17 cellular contexts compared by ENCODE assay signal in genomic region chr1:234869182-234870019, GRCh38.
DNase-seq lines count a peak whose midpoint lies in the region; ATAC-seq and TF ChIP-seq lines count a peak whose summit lies in the region.
"Had no signal": no experiment of that assay in that cellular context is flagged by ENCODE, and none has a peak within 500 bp of the region (broad histone marks: within the 10 kb centered on the region; RNA-seq: fewer than 3 reads in every experiment).

No MANE protein-coding gene starts in this region.

- no peak overlapping the region for H3K56ac ChIP-seq in IMR-90 (ENCODE audit: extremely low read depth, insufficient read depth, low read length)

- H3K27me3 ChIP-seq in IMR-90 (ENCODE audit: control insufficient read depth, insufficient read depth, low read length) (no peaks in the 10 kb centered on the region), psoas muscle (ENCODE audit: insufficient read depth in 3 of 3, low read length in 2 of 3) (no peaks in the 10 kb centered on the region), esophagus muscularis mucosa (no peaks in the 10 kb centered on the region)

- H2BK120ac ChIP-seq in IMR-90 (ENCODE audit: low read depth, low read length), result 0 out of 2 replicates have a peak overlapping the region, but pooled peaks have one; percentile 3

- no peak overlapping the region for H3K9ac ChIP-seq in IMR-90 (ENCODE audit: low read depth, low read length)
- H3K9ac ChIP-seq: GM23248 had no signal

- H3K18ac ChIP-seq in IMR-90 (ENCODE audit: low read depth, low read length), result no peak overlapping the region

- no peak overlapping the region for H3K14ac ChIP-seq in IMR-90 (replicated peaks; ENCODE audit: low read depth, low read length)

- no peak for TF ChIP-seq RAD21 in IMR-90 (IDR thresholded peaks at IDR 0.05; ENCODE audit: low read length)

- dilution Hi-C loops in IMR-90 (cut with HindIII; ENCODE audit: low sequenced_read_pairs, unreplicated experiment), result no loop called here

- H4K8ac ChIP-seq in IMR-90 (ENCODE audit: low read depth in 2 of 2, low read length in 2 of 2), result no peak overlapping the region

- DNase-seq in NCI-H2227 (lab: John Stamatoyannopoulos, UW; ENCODE audit: unreplicated experiment) (peak; percentile 65), NCI-H2227 treated with DMSO at 0.1 percent for 48 hours (lab: John Stamatoyannopoulos, UW) (no peak), IMR-90 (no peak), psoas muscle (no peak), esophagus muscularis mucosa (ENCODE audit: extremely low spot score) (no peak)
- no peak for DNase-seq in central memory CD8-positive, alpha-beta T cell (ENCODE audit: low spot score in 2 of 2)
- DNase-seq in effector memory CD8-positive, alpha-beta T cell, result no peak
- DNase-seq: activated CD4-positive, alpha-beta T cell treated with anti-CD3 and anti-CD28 coated beads, Interleukin-2, amount 50 U/mL, for 4 hours; caudate nucleus; CD4-positive, alpha-beta T cell; endodermal cell; GM23248; Karpas-422; left cardiac atrium; OCI-M1; stimulated activated naive CD4-positive, alpha-beta T cell treated with Interleukin-2 at 50 U/mL for 16 hours had no signal

- no peak overlapping the region for H2BK15ac ChIP-seq in IMR-90 (ENCODE audit: low read depth, low read length)

- no peak overlapping the region for H3K4me3 ChIP-seq in IMR-90 (ENCODE audit: insufficient read depth, low read depth, low read length)
- no peak overlapping the region for H3K4me3 ChIP-seq in psoas muscle
- no peak overlapping the region for H3K4me3 ChIP-seq in esophagus muscularis mucosa
- H3K4me3 ChIP-seq: GM23248 had no signal

- CTCF ChIA-PET in IMR-90 (lab: Yijun Ruan, JAX), result no interaction called here

- H2BK20ac ChIP-seq in IMR-90 (ENCODE audit: low read depth, low read length), result no peak overlapping the region; the same call in 1 of the 2 replicates

- POLR2A ChIA-PET in IMR-90 (lab: Charles Lee; ENCODE audit: unreplicated experiment), result no interaction called here

- no peak for TF ChIP-seq CTCF in IMR-90 (conservative IDR thresholded peaks at IDR 0.05; ENCODE audit: low read depth, low read length)
- TF ChIP-seq CTCF in psoas muscle (IDR thresholded peaks at IDR 0.05), result no peak
- TF ChIP-seq CTCF in esophagus muscularis mucosa (IDR thresholded peaks at IDR 0.05), result no peak

- peak overlapping the region; percentile 77 for H3K27ac Mint-ChIP-seq in central memory CD8-positive, alpha-beta T cell (ENCODE audit: low read depth)
- H3K27ac Mint-ChIP-seq in effector memory CD8-positive, alpha-beta T cell, result peak overlapping the region in 1 of 2 donors; percentile 9
- H3K27ac Mint-ChIP-seq: CD4-positive, alpha-beta T cell; endodermal cell had no signal

- H2BK5ac ChIP-seq in IMR-90 (ENCODE audit: low read depth, low read length, poor library complexity, severe bottlenecking), result no peak overlapping the region

- intact Hi-C loops in IMR-90 (cut with micrococcal nuclease) (no loop called here), psoas muscle (cut with DNase I) (no loop called here), esophagus muscularis mucosa (cut with DNase I) (no loop called here)

- H3K4me1 Mint-ChIP-seq in central memory CD8-positive, alpha-beta T cell, result no peaks in the 10 kb centered on the region
- peaks cover 13% of the 10 kb centered on the region in 2 donors for H3K4me1 Mint-ChIP-seq in effector memory CD8-positive, alpha-beta T cell (ENCODE audit: low read depth in 2 of 2)

- no peak overlapping the region for H2AK9ac ChIP-seq in IMR-90 (replicated peaks; ENCODE audit: low read depth, low read length, poor library complexity)

- H3K36me3 Mint-ChIP-seq in central memory CD8-positive, alpha-beta T cell (ENCODE audit: insufficient read depth), result peaks cover 2% of the 10 kb centered on the region
- no peaks in the 10 kb centered on the region for H3K36me3 Mint-ChIP-seq in effector memory CD8-positive, alpha-beta T cell (ENCODE audit: insufficient read depth)

- no peak overlapping the region for H3K23ac ChIP-seq in IMR-90 (ENCODE audit: low read depth, low read length)

- WGBS in IMR-90 (ENCODE audit: extremely low coverage in 2 of 2, insufficient read length in 1 of 2), 2 experiments, result 94% methylated on average over 5 of the region's 16 CpGs; no CpG with 5 or more reads in 1 of the 2 experiments
- WGBS in psoas muscle, 3 donors, result 66 to 73% (median 71%) methylated on average over 16 of the region's 16 CpGs
- 87% methylated on average over 16 of the region's 16 CpGs for WGBS in esophagus muscularis mucosa

- no peaks in the 10 kb centered on the region for H3K27me3 Mint-ChIP-seq in central memory CD8-positive, alpha-beta T cell
- H3K27me3 Mint-ChIP-seq in effector memory CD8-positive, alpha-beta T cell, result no peaks in the 10 kb centered on the region
- H3K27me3 Mint-ChIP-seq: CD4-positive, alpha-beta T cell had no signal

- no peak overlapping the region for H4K5ac ChIP-seq in IMR-90 (ENCODE audit: low read depth, low read length)

- H4K91ac ChIP-seq in IMR-90 (ENCODE audit: insufficient read depth, low read depth, low read length), result no peak overlapping the region; the same call in 1 of the 2 replicates

- ATAC-seq in IMR-90 (ENCODE audit: low read depth) (no peak), psoas muscle (peak in 3 of 4 donors; percentile 31 to 36 (median 32)), GM21381 (IDR thresholded peaks at IDR 0.05; ENCODE audit: unreplicated experiment) (no peak)
- no peak for ATAC-seq in central memory CD8-positive, alpha-beta T cell (replicated peaks; ENCODE audit: extremely low read depth, poor library complexity, severe bottlenecking)
- no peak for ATAC-seq in effector memory CD8-positive, alpha-beta T cell (replicated peaks)

- no peak for TF ChIP-seq EP300 in esophagus muscularis mucosa (IDR thresholded peaks at IDR 0.05)

- no peaks in the 10 kb centered on the region for H4K20me1 ChIP-seq in IMR-90 (ENCODE audit: insufficient read depth, low read length)

- peak overlapping the region; percentile 43 for H3K4ac ChIP-seq in IMR-90 (ENCODE audit: low read depth, low read length)

- H3K36me3 ChIP-seq in IMR-90 (ENCODE audit: control insufficient read depth, insufficient read depth, low read length) (no peaks in the 10 kb centered on the region), psoas muscle (ENCODE audit: insufficient read depth in 1 of 2, low read depth in 1 of 2) (no peaks in the 10 kb centered on the region), esophagus muscularis mucosa (no peaks in the 10 kb centered on the region)

- TF ChIP-seq POLR2A in IMR-90 (IDR thresholded peaks at IDR 0.05; ENCODE audit: low read depth, low read length) (no peak), esophagus muscularis mucosa (IDR thresholded peaks at IDR 0.05; ENCODE audit: low read depth) (no peak)

- H3K27ac ChIP-seq in IMR-90 (ENCODE audit: insufficient read depth, low read length), result no peak overlapping the region
- no peak overlapping the region for H3K27ac ChIP-seq in psoas muscle
- H3K27ac ChIP-seq in esophagus muscularis mucosa (replicated peaks in 1 of 4), result no peak overlapping the region
- H3K27ac ChIP-seq: GM23248 had no signal

- no peak overlapping the region for H2AFZ ChIP-seq in IMR-90 (replicated peaks; ENCODE audit: low read length, poor library complexity)
- H2AFZ ChIP-seq: GM23248 had no signal

- H2AK5ac ChIP-seq in IMR-90 (ENCODE audit: low read depth, low read length), result peak overlapping the region; percentile 44

- H3K9me3 Mint-ChIP-seq in central memory CD8-positive, alpha-beta T cell, result no peaks in the 10 kb centered on the region
- no peaks in the 10 kb centered on the region for H3K9me3 Mint-ChIP-seq in effector memory CD8-positive, alpha-beta T cell
- H3K9me3 Mint-ChIP-seq: CD4-positive, alpha-beta T cell had no signal

- no peak overlapping the region for H3K4me3 Mint-ChIP-seq in central memory CD8-positive, alpha-beta T cell
- no peak overlapping the region for H3K4me3 Mint-ChIP-seq in effector memory CD8-positive, alpha-beta T cell
- H3K4me3 Mint-ChIP-seq: CD4-positive, alpha-beta T cell; endodermal cell had no signal

- H3K4me1 ChIP-seq in IMR-90 (ENCODE audit: control insufficient read depth, insufficient read depth, low read length) (peaks cover 5% of the 10 kb centered on the region), psoas muscle (peaks cover 31% of the 10 kb centered on the region), esophagus muscularis mucosa (peaks cover 18 to 48% (median 33%) of the 10 kb centered on the region in 4 donors)

- H3K79me1 ChIP-seq in IMR-90 (ENCODE audit: low read depth in 1 of 2, low read length in 2 of 2), result no peaks in the 10 kb centered on the region

- in situ Hi-C loops in IMR-90 (cut with MboI; ENCODE audit: low sequenced_read_pairs), result loop anchor here (25.0 kb wide), 3 partner anchors 218 to 382 kb away; partner anchors contain the start of genes IRF2BP2 and TARBP1

- peaks cover 20% of the 10 kb centered on the region for H3K9me1 ChIP-seq in IMR-90 (ENCODE audit: insufficient read depth, low read length)

- H3K4me2 ChIP-seq in IMR-90 (ENCODE audit: low read depth, low read length), result no peak overlapping the region

- H3K9me3 ChIP-seq in IMR-90 (ENCODE audit: control insufficient read depth, insufficient read depth, low read length), result peaks cover 5% of the 10 kb centered on the region
- no peaks in the 10 kb centered on the region for H3K9me3 ChIP-seq in psoas muscle
- no peaks in the 10 kb centered on the region for H3K9me3 ChIP-seq in esophagus muscularis mucosa

- BruUV-seq in IMR-90 (replicated peaks; lab: Mats Ljungman, UMichigan), result no TSS peak

TF ChIP-seq in IMR-90, 13 proteins besides CTCF, POLR2A, EP300 and RAD21 (continues in another document):
- no peak for TF ChIP-seq MAFK (IDR thresholded peaks at IDR 0.05; ENCODE audit: low read depth, low read length)
- TF ChIP-seq RFX5 (IDR thresholded peaks at IDR 0.05; ENCODE audit: low read depth, low read length), result no peak
- TF ChIP-seq USF2 (IDR thresholded peaks at IDR 0.05; ENCODE audit: low read depth, low read length), result no peak
- TF ChIP-seq SMC3 (IDR thresholded peaks at IDR 0.05; ENCODE audit: low read depth, low read length), result no peak
- TF ChIP-seq BHLHE40 (IDR thresholded peaks at IDR 0.05; ENCODE audit: low read depth, low read length), result no peak
- TF ChIP-seq CEBPB (IDR thresholded peaks at IDR 0.05; ENCODE audit: low read depth, low read length), result no peak
- TF ChIP-seq CHD1 (IDR thresholded peaks at IDR 0.05; ENCODE audit: low read depth, low read length), result no peak
- TF ChIP-seq RCOR1 (IDR thresholded peaks at IDR 0.05; ENCODE audit: insufficient replicate concordance, low read length), result no peak

Comparison
In these comparisons a context has a peak if more than half of its experiments do, and no peak if none do; other contexts are left out.
1. ATAC-seq: peak in psoas muscle (3 of 4); none in IMR-90 (single experiment), central memory CD8-positive, alpha-beta T cell (single experiment), effector memory CD8-positive, alpha-beta T cell (single experiment) and GM21381 (single experiment).